In the genomic region with DNA sequence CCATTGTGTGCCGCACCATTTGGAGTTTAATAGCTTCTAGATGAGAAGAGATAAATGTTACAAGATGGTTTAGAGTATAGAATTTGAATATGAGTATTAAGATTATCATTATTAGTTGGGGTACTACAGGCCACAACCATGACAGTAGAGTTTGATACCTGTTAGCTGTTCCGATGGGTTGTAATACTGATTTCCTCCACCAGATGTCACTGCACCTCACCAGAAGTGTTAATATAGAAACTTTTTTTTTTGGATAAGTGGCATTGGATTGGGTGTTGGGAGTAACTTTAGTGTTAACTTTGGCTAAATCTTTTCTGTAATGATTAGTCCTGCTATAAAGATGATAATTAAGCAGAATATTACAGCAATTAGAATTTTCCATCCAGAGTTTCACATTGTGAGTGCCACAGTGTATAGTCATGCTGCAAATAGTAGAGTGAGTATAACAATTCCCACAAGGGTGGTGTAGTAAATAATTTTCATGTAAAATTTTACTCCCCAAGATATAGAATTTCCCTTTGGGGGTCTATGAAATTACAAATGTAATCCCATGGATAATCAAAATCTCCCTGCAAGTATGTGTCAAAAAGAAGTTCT, we compare ENCODE assay signal across 8 cellular contexts. TPM values are rescaled to one million over a fixed set of nuclear protein-coding genes. Genes with fewer than 3 reads are reported as not detected.
DNase-seq lines count a peak whose midpoint lies in the region; ATAC-seq and TF ChIP-seq lines count a peak whose summit lies in the region.

No MANE protein-coding gene starts in this region.

- H3K27ac ChIP-seq in parathyroid adenoma = no peak overlapping the region

- ATAC-seq in HG03159 (IDR thresholded peaks at IDR 0.05; ENCODE audit: unreplicated experiment) = no peak
- ATAC-seq in HG02588 (IDR thresholded peaks at IDR 0.05; ENCODE audit: unreplicated experiment) = no peak

- H3K4me3 ChIP-seq in LNCaP clone FGC (ENCODE audit: low read depth, low read length) = no peak overlapping the region
- H3K4me3 ChIP-seq in parathyroid adenoma (ENCODE audit: low read depth, low read length) = no peak overlapping the region

- H3K79me2 ChIP-seq in parathyroid adenoma = no peaks in the 10 kb centered on the region

- no peaks in the 10 kb centered on the region for H3K9me3 ChIP-seq in parathyroid adenoma (ENCODE audit: control insufficient read depth, low read length)

- H3K9ac ChIP-seq in parathyroid adenoma = no peak overlapping the region

- peak; percentile 40 for DNase-seq in activated CD4-positive, alpha-beta T cell treated with anti-CD3 and anti-CD28 coated beads for 48 hours
- no peak for DNase-seq in activated CD4-positive, alpha-beta T cell treated with anti-CD3 and anti-CD28 coated beads, Interleukin-2, amount 50 U/mL, for 1 hour
- DNase-seq in LNCaP clone FGC (ENCODE audit: low read depth) = no peak
- DNase-seq in dermis blood vessel endothelial cell = peak; percentile 68
- no peak for DNase-seq in activated effector memory CD4-positive, alpha-beta T cell treated with Interleukin-2 at 50 U/mL for 16 hours

- no peaks in the 10 kb centered on the region for H3K27me3 ChIP-seq in parathyroid adenoma (ENCODE audit: control insufficient read depth, insufficient read depth, low read length)

- no peaks in the 10 kb centered on the region for H3K4me1 ChIP-seq in parathyroid adenoma

- TF ChIP-seq CTCF in LNCaP clone FGC (IDR thresholded peaks at IDR 0.05; ENCODE audit: control insufficient read depth, extremely low read depth, insufficient read depth) (0 out of 2 replicates have a peak, but pooled peaks have one; percentile 18), parathyroid adenoma (IDR thresholded peaks at IDR 0.05) (peak; percentile 35)

- no peak overlapping the region for H3K4me2 ChIP-seq in parathyroid adenoma (ENCODE audit: low read length)

- no peaks in the 10 kb centered on the region for H3K36me3 ChIP-seq in parathyroid adenoma (ENCODE audit: control insufficient read depth, insufficient read depth, low read length)

- no peak overlapping the region for H2AFZ ChIP-seq in parathyroid adenoma

RNA-seq across cellular contexts. Expression of a gene that starts 56.3 kb away (rescaled TPM):
- not detected in 2 replicates for total RNA-seq in dermis blood vessel endothelial cell

Comparison
In these comparisons a context has a peak if more than half of its experiments do, and no peak if none do; other contexts are left out.
1. DNase-seq: peak in activated CD4-positive, alpha-beta T cell treated with anti-CD3 and anti-CD28 coated beads for 48 hours (single experiment) and dermis blood vessel endothelial cell (single experiment); none in activated CD4-positive, alpha-beta T cell treated with anti-CD3 and anti-CD28 coated beads, Interleukin-2, amount 50 U/mL, for 1 hour (single experiment), LNCaP clone FGC (single experiment) and activated effector memory CD4-positive, alpha-beta T cell treated with Interleukin-2 at 50 U/mL for 16 hours (single experiment).